ENCODE assay signal across 8 cellular contexts in genomic region chr9:126514037-126514821, GRCh38.
DNase-seq lines count a peak whose midpoint lies in the region; FAIRE-seq and TF ChIP-seq lines count a peak whose summit lies in the region.

No MANE protein-coding gene starts in this region.

- H3K9me3 ChIP-seq in BE2C, result no peaks in the 10 kb centered on the region

- no peak for FAIRE-seq in GM12892 (lab: Jason Lieb, UNC)

- no peaks in the 10 kb centered on the region for H3K27me3 ChIP-seq in BE2C
- peaks cover 33% of the 10 kb centered on the region for H3K27me3 ChIP-seq in brain microvascular endothelial cell (replicated peaks)

- no peak overlapping the region for H3K27ac ChIP-seq in brain microvascular endothelial cell

- H3K4me1 ChIP-seq in BE2C, result peaks cover 50% of the 10 kb centered on the region

- in situ Hi-C loops in brain microvascular endothelial cell (cut with HindIII; ENCODE audit: low pct_ligation_motif_present, low sequenced_read_pairs), result no loop called here

- 0 out of 2 replicates have a peak, but pooled peaks have one; percentile 15 for TF ChIP-seq CTCF in BE2C (IDR thresholded peaks at IDR 0.05; ENCODE audit: low read depth, low read length)
- peak; percentile 37 for TF ChIP-seq CTCF in HFF-Myc (IDR thresholded peaks at IDR 0.05; ENCODE audit: low read depth, low read length, missing control alignments)
- TF ChIP-seq CTCF in brain microvascular endothelial cell (IDR thresholded peaks at IDR 0.05; ENCODE audit: low read depth, low read length, missing control alignments), result peak; percentile 28

- H3K4me3 ChIP-seq in BE2C (ENCODE audit: low read depth, low read length) (peak overlapping the region; percentile 12; the same call in 1 of the 2 replicates), HFF-Myc (replicated peaks; ENCODE audit: low read depth, low read length) (no peak overlapping the region), brain microvascular endothelial cell (ENCODE audit: low read depth, low read length) (peak overlapping the region; percentile 20)

- no peak for TF ChIP-seq POLR2A in GM12892 (IDR thresholded peaks at IDR 0.05; ENCODE audit: low read depth, low read length)

- H3K36me3 ChIP-seq in BE2C, result no peaks in the 10 kb centered on the region
- H3K36me3 ChIP-seq in brain microvascular endothelial cell (replicated peaks), result no peaks in the 10 kb centered on the region

- DNase-seq in BE2C, result peak; percentile 84
- no peak for DNase-seq in HFF-Myc (ENCODE audit: extremely low read depth, low read depth)
- peak in 4 of 5 experiments; percentile 26 to 60 (median 40) for DNase-seq in T-helper 2 cell
- DNase-seq in brain microvascular endothelial cell, result peak; percentile 11
- peak; percentile 97 for DNase-seq in iPS-NIHi11 (ENCODE audit: low spot score)
- DNase-seq in stimulated activated CD4-positive, alpha-beta T cell treated with anti-CD3 and anti-CD28 coated beads, Interleukin-1b, Interleukin-23, amount 100 ng/mL, for 48 hours, result peak; percentile 43
- DNase-seq in GM12892 (ENCODE audit: insufficient read length), result no peak
- DNase-seq in ureter (ENCODE audit: low spot score), result no peak

Comparison
In these comparisons a context has a peak if more than half of its experiments do, and no peak if none do; other contexts are left out.
1. DNase-seq: peak in BE2C (single experiment), T-helper 2 cell (4 of 5), brain microvascular endothelial cell (single experiment), iPS-NIHi11 (single experiment) and stimulated activated CD4-positive, alpha-beta T cell treated with anti-CD3 and anti-CD28 coated beads, Interleukin-1b, Interleukin-23, amount 100 ng/mL, for 48 hours (single experiment); none in HFF-Myc (single experiment), GM12892 (single experiment) and ureter (single experiment).
2. Peak in every context shown above with its lines, with median percentiles within 50 percentile points of each other: CTCF ChIP-seq.